8 cellular contexts compared by ENCODE assay signal in genomic region chr5:58460727-58461286, GRCh38. TPM values are rescaled to one million over a fixed set of nuclear protein-coding genes. Genes with fewer than 3 reads are reported as not detected.
DNase-seq lines count a peak whose midpoint lies in the region; ATAC-seq and TF ChIP-seq lines count a peak whose summit lies in the region.

No MANE protein-coding gene starts in this region.

- peak overlapping the region; percentile 92 for H3K4me2 ChIP-seq in hepatocyte

- H3K36me3 ChIP-seq in hepatocyte (replicated peaks; ENCODE audit: insufficient read depth, low read depth): peaks cover 6% of the 10 kb centered on the region

- peak overlapping the region; percentile 79 for H2AFZ ChIP-seq in hepatocyte

- peak; percentile 75 for ATAC-seq in HG02840 (IDR thresholded peaks at IDR 0.05; ENCODE audit: low FRiP score, unreplicated experiment)

- DNase-seq in GM13976 (ENCODE audit: low spot score): peak; percentile 82
- peak; percentile 53 for DNase-seq in NCI-H1417 treated with DMSO at 0.1 percent for 48 hours (lab: John Stamatoyannopoulos, UW)
- peak; percentile 79 for DNase-seq in T1000 (lab: John Stamatoyannopoulos, UW)
- DNase-seq in astrocyte of the cerebellum (ENCODE audit: low read depth): peak; percentile 75
- DNase-seq in hepatocyte (ENCODE audit: low spot score): peak; percentile 94
- peak; percentile 74 for DNase-seq in renal cortical epithelial cell (ENCODE audit: low read depth)
- DNase-seq in cortex of kidney (lab: John Stamatoyannopoulos, UW): no peak

- no peaks in the 10 kb centered on the region for H3K9me3 ChIP-seq in hepatocyte (ENCODE audit: low read depth)

- H3K9me2 ChIP-seq in hepatocyte (replicated peaks; ENCODE audit: insufficient read depth): no peaks in the 10 kb centered on the region

- peak overlapping the region; percentile 69 for H3K4me3 ChIP-seq in astrocyte of the cerebellum (ENCODE audit: low read depth, low read length)
- H3K4me3 ChIP-seq in hepatocyte: peak overlapping the region; percentile 29

- H4K20me1 ChIP-seq in hepatocyte (ENCODE audit: insufficient read depth, poor library complexity, severe bottlenecking): peaks cover 28% of the 10 kb centered on the region

- TF ChIP-seq CTCF in GM13976 (IDR thresholded peaks at IDR 0.05; ENCODE audit: borderline replicate concordance, control extremely low read depth, extremely low read depth, insufficient read depth, missing control alignments): peak; percentile 82
- TF ChIP-seq CTCF in astrocyte of the cerebellum (IDR thresholded peaks at IDR 0.05; ENCODE audit: low read depth, low read length, missing control alignments): peak; percentile 75
- TF ChIP-seq CTCF in hepatocyte (IDR thresholded peaks at IDR 0.05; ENCODE audit: poor library complexity): peak; percentile 87

- in situ Hi-C loops in GM13976 (cut with MboI; ENCODE audit: low sequenced_read_pairs, unreplicated experiment): loop anchor here (10.0 to 25.0 kb wide), 3 partner anchors 676 to 1166 kb away; no protein-coding TSS in a partner anchor
- in situ Hi-C loops in astrocyte of the cerebellum (cut with HindIII; ENCODE audit: low sequenced_read_pairs): loop anchor here (5.0 to 10.0 kb wide), 3 partner anchors 686 to 1166 kb away; no protein-coding TSS in a partner anchor

- H3K79me2 ChIP-seq in hepatocyte: peaks cover 40% of the 10 kb centered on the region

- H3K27ac ChIP-seq in hepatocyte: peak overlapping the region; percentile 98

- peaks cover 3% of the 10 kb centered on the region for H3K4me1 ChIP-seq in hepatocyte (ENCODE audit: insufficient read depth)

- H3K27me3 ChIP-seq in hepatocyte: no peaks in the 10 kb centered on the region

- 7% methylated on average over 30 of the region's 30 CpGs for WGBS in hepatocyte (ENCODE audit: low lambda C conversion rate, missing lambda C conversion rate)

RNA-seq across cellular contexts. Expression of gene PLK2, which starts 0.9 kb away (rescaled TPM):
- 183 and 186 TPM in 2 replicates for total RNA-seq in hepatocyte
- polyA plus RNA-seq in hepatocyte: 96.2 and 98.0 TPM in 2 replicates
- 830 and 1,372 TPM in 2 replicates for total RNA-seq in renal cortical epithelial cell

RNA-seq across cellular contexts. Expression of gene GAPT, which starts 30.4 kb away (rescaled TPM):
- not detected in 2 replicates for total RNA-seq in hepatocyte
- not detected in 2 replicates for polyA plus RNA-seq in hepatocyte
- total RNA-seq in renal cortical epithelial cell: not detected in 2 replicates
